Comparison of ENCODE assay signal across 8 cellular contexts in genomic region chr9:98808411-98808815, GRCh38. TPM values are rescaled to one million over a fixed set of nuclear protein-coding genes. Genes with fewer than 3 reads are reported as not detected.
DNase-seq lines count a peak whose midpoint lies in the region; ATAC-seq and TF ChIP-seq lines count a peak whose summit lies in the region.

No MANE protein-coding gene starts in this region.

- peaks cover 22% of the 10 kb centered on the region for H3K4me1 ChIP-seq in skeletal muscle satellite cell (ENCODE audit: control insufficient read depth, insufficient read depth, low read length)

- DNase-seq in NCI-H748 (lab: John Stamatoyannopoulos, UW; ENCODE audit: unreplicated experiment) (peak; percentile 59), NCI-H748 treated with DMSO at 0.1 percent for 48 hours (lab: John Stamatoyannopoulos, UW) (no peak), SK-N-MC (ENCODE audit: low read depth, low spot score) (no peak), foreskin fibroblast (no peak), SKM-1 (lab: John Stamatoyannopoulos, UW; ENCODE audit: unreplicated experiment) (no peak), epidermal melanocyte (ENCODE audit: insufficient read length, low spot score) (no peak)

- no peak overlapping the region for H3K9ac ChIP-seq in SK-N-MC (ENCODE audit: insufficient read length)
- no peak overlapping the region for H3K9ac ChIP-seq in skeletal muscle satellite cell (ENCODE audit: low read depth, low read length)

- peak overlapping the region; percentile 79 for H3K4me3 ChIP-seq in SK-N-MC
- peak overlapping the region; percentile 53 to 60 for H3K4me3 ChIP-seq in foreskin fibroblast (ENCODE audit: low read depth in 1 of 2, low read length in 2 of 2)
- no peak overlapping the region for H3K4me3 ChIP-seq in skeletal muscle satellite cell (ENCODE audit: low read length)

- no peak for ATAC-seq in HG02884 (IDR thresholded peaks at IDR 0.05; ENCODE audit: unreplicated experiment)

- no peak for TF ChIP-seq CTCF in foreskin fibroblast (IDR thresholded peaks at IDR 0.05; ENCODE audit: low read depth, low read length)

- no peak overlapping the region for H3K27ac ChIP-seq in SK-N-MC

- H3K36me3 ChIP-seq in SK-N-MC (ENCODE audit: insufficient read depth, low read length) (no peaks in the 10 kb centered on the region), skeletal muscle satellite cell (ENCODE audit: insufficient read depth, low read length) (no peaks in the 10 kb centered on the region)

- H3K9me3 ChIP-seq in SK-N-MC (ENCODE audit: low read depth, low read length) (no peaks in the 10 kb centered on the region), skeletal muscle satellite cell (replicated peaks; ENCODE audit: low read length) (no peaks in the 10 kb centered on the region)

- peak overlapping the region; percentile 89 for H3K4me2 ChIP-seq in skeletal muscle satellite cell (ENCODE audit: low read length)

- peaks cover 58% of the 10 kb centered on the region for H3K27me3 ChIP-seq in skeletal muscle satellite cell (ENCODE audit: control insufficient read depth, insufficient read depth, low read length)

RNA-seq across cellular contexts. Expression of gene GALNT12, which starts 0.9 kb away (rescaled TPM):
- total RNA-seq in skeletal muscle satellite cell (2012; rRNA removed) = 9.6 and 15.0 TPM in 2 replicates

RNA-seq across cellular contexts. Expression of gene ANKS6, which starts 12.1 kb away (rescaled TPM):
- 16.5 and 19.4 TPM in 2 replicates for total RNA-seq in skeletal muscle satellite cell (2012; rRNA removed)
